Comparison of ENCODE assay signal across 22 cellular contexts in the genomic region with DNA sequence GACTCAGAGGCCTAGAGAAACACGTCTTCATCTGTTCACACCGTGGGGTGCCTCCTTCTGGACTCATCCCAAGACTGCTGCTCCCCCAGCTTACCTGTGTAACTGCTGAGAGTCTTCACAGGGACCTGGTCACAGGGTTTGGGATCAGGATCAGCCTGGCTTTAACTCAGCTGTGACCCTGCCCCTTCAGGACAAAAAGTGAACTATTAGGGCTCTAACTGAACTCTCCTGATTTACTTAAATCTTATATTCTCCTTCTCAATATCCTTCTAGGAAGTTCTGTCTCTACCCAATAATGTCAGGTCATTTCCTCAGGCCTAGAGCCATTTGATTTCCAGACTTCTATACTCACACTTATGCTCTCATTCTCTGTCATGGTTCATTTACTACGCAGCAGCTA.
DNase-seq lines count a peak whose midpoint lies in the region; FAIRE-seq and TF ChIP-seq lines count a peak whose summit lies in the region.
"Had no signal": no experiment of that assay in that cellular context is flagged by ENCODE, and none has a peak within 500 bp of the region (broad histone marks: within the 10 kb centered on the region; RNA-seq: fewer than 3 reads in every experiment).

No MANE protein-coding gene starts in this region.

- H3K27me3 Mint-ChIP-seq in H9 (ENCODE audit: low read depth) = peaks cover 100% of the 10 kb centered on the region
- H3K27me3 Mint-ChIP-seq in mesothelial cell of epicardium (ENCODE audit: low read depth) = peaks cover 73% of the 10 kb centered on the region

- DNase-seq in GM12864 (ENCODE audit: low read depth) = no peak
- DNase-seq in H9 = no peak
- DNase-seq in WERI-Rb-1 = no peak
- no peak for DNase-seq in mesothelial cell of epicardium (ENCODE audit: low spot score in 2 of 2, unreplicated experiment in 2 of 2)
- DNase-seq in HTR-8/SVneo (ENCODE audit: insufficient read length, low spot score) = no peak
- no peak for DNase-seq in COR-L47 (lab: John Stamatoyannopoulos, UW)
- DNase-seq in OCI-M2 (lab: John Stamatoyannopoulos, UW; ENCODE audit: unreplicated experiment) = no peak
- DNase-seq: DMS79 treated with DMSO at 0.1 percent for 48 hours; GOT3; KG1; NCI-H187 treated with DMSO at 0.1 percent for 48 hours; NCI-H2171; NCI-H526; NK-92 treated with Interleukin-12 subunit alpha and Interleukin-12 subunit beta, amount 100 ng/mL, for 24 hours; PC-9; SIG-M5; T-helper 1 cell had no signal

- H3K9me3 ChIP-seq in H9 (ENCODE audit: control insufficient read depth, low read depth, low read length) = no peaks in the 10 kb centered on the region
- H3K9me3 ChIP-seq in WERI-Rb-1 (ENCODE audit: severe bottlenecking) = no peaks in the 10 kb centered on the region

- no peaks in the 10 kb centered on the region for H4K20me1 ChIP-seq in H9 (ENCODE audit: control insufficient read depth, insufficient read depth, insufficient read length)

- H2BK20ac ChIP-seq in H9 (ENCODE audit: low read depth, low read length, poor library complexity, severe bottlenecking) = no peak overlapping the region

- H2AK5ac ChIP-seq in H9 (ENCODE audit: insufficient read length, low read length) = no peak overlapping the region

- H3K4ac ChIP-seq in H9 (ENCODE audit: low read depth, low read length) = no peak overlapping the region

- H3K27me3 ChIP-seq in H9 (ENCODE audit: insufficient read depth, low read length) (peaks cover 81% of the 10 kb centered on the region), WERI-Rb-1 (ENCODE audit: insufficient read depth, low read depth, severe bottlenecking) (no peaks in the 10 kb centered on the region)

- no peak overlapping the region for H2BK15ac ChIP-seq in H9 (ENCODE audit: low read depth, low read length)

- H3K4me1 Mint-ChIP-seq in H9 = no peaks in the 10 kb centered on the region
- H3K4me1 Mint-ChIP-seq in mesothelial cell of epicardium = no peaks in the 10 kb centered on the region

- H3K27ac ChIP-seq in H9 (ENCODE audit: insufficient read length, low read depth, low read length) (no peak overlapping the region), WERI-Rb-1 (no peak overlapping the region)
- H3K27ac ChIP-seq: C4-2B, PC-9, RWPE1 had no signal

- H3K27ac Mint-ChIP-seq in H9 = no peak overlapping the region
- no peak overlapping the region for H3K27ac Mint-ChIP-seq in mesothelial cell of epicardium

- H3K18ac ChIP-seq in H9 (ENCODE audit: insufficient read length, low read depth, low read length) = no peak overlapping the region

- H3K9me3 Mint-ChIP-seq in H9 (no peaks in the 10 kb centered on the region), mesothelial cell of epicardium (no peaks in the 10 kb centered on the region)

- no peaks in the 10 kb centered on the region for H3K4me1 ChIP-seq in H9 (ENCODE audit: insufficient read depth, low read length)

- no peak overlapping the region for H3K4me3 ChIP-seq in GM12864 (ENCODE audit: low read depth, low read length)
- no peak overlapping the region for H3K4me3 ChIP-seq in WERI-Rb-1 (ENCODE audit: low read depth, low read length)
- H3K4me3 ChIP-seq: GM12878, PC-9 had no signal

- no peak overlapping the region for H2BK120ac ChIP-seq in H9 (ENCODE audit: low read depth, low read length, poor library complexity, severe bottlenecking)

- no peaks in the 10 kb centered on the region for H3K36me3 ChIP-seq in WERI-Rb-1

- WGBS in H9 (ENCODE audit: extremely low coverage, insufficient read length, low lambda C conversion rate) = no CpG with 5 or more reads among the region's 3 CpGs

- H3K23me2 ChIP-seq in H9 (ENCODE audit: insufficient read length, low read depth, low read length, poor library complexity, severe bottlenecking) = no peaks in the 10 kb centered on the region

- no peak overlapping the region for H3K14ac ChIP-seq in H9 (ENCODE audit: insufficient read depth, low read length)

- H3T11ph ChIP-seq in H9 (ENCODE audit: low read length) = no peak overlapping the region

- no peak overlapping the region for H2AFZ ChIP-seq in H9 (ENCODE audit: low read length)
- H2AFZ ChIP-seq: PC-9 had no signal

- no peak for FAIRE-seq in HTR-8/SVneo (lab: Jason Lieb, UNC)
- FAIRE-seq: GM12878, GM19239, HepG2 had no signal

- H3K23ac ChIP-seq in H9 (ENCODE audit: insufficient read length, low read depth, low read length) = no peak overlapping the region

- H3K4me2 ChIP-seq in H9 (ENCODE audit: insufficient read depth, insufficient read length, low read length) = no peak overlapping the region
- H3K4me2 ChIP-seq: PC-9 had no signal

- no peaks in the 10 kb centered on the region for H3K79me1 ChIP-seq in H9 (ENCODE audit: insufficient read depth, low read depth, low read length, poor library complexity, severe bottlenecking)

- H3K36me3 Mint-ChIP-seq in H9 (ENCODE audit: insufficient read depth in 1 of 3, low read depth in 3 of 3) (no peaks in the 10 kb centered on the region; a peak in 1 of 7 replicates), mesothelial cell of epicardium (no peaks in the 10 kb centered on the region)

- no peak overlapping the region for H4K5ac ChIP-seq in H9 (ENCODE audit: insufficient read length, low read depth, low read length)

- no peak overlapping the region for H3K9ac ChIP-seq in H9 (ENCODE audit: extremely low read depth, insufficient read length, low read length)

- peak; percentile 8 for TF ChIP-seq CTCF in GM12864 (IDR thresholded peaks at IDR 0.05; ENCODE audit: low read depth, low read length, missing control alignments)
- TF ChIP-seq CTCF in H9 (conservative IDR thresholded peaks at IDR 0.05) = peak; percentile 29; the same call in 1 of the 3 replicates
- peak; percentile 33; the same call in 1 of the 2 replicates for TF ChIP-seq CTCF in WERI-Rb-1 (IDR thresholded peaks at IDR 0.05; ENCODE audit: low read depth, low read length)
- peak; percentile 16 for TF ChIP-seq CTCF in mesothelial cell of epicardium (IDR thresholded peaks at IDR 0.05; ENCODE audit: unreplicated experiment)

- H2BK5ac ChIP-seq in H9 (ENCODE audit: insufficient read length, low read length) = no peak overlapping the region

- H2BK12ac ChIP-seq in H9 (ENCODE audit: insufficient read length, low read depth, low read length) = no peak overlapping the region

- no peaks in the 10 kb centered on the region for H3K79me2 ChIP-seq in H9 (ENCODE audit: insufficient read depth, low read length)

- H3K4me3 Mint-ChIP-seq in H9 (no peak overlapping the region), mesothelial cell of epicardium (no peak overlapping the region)

- no peak overlapping the region for H4K91ac ChIP-seq in H9 (ENCODE audit: insufficient read length, low read depth, low read length)

- H3K56ac ChIP-seq in H9 (ENCODE audit: insufficient read length, low read depth, low read length) = no peak overlapping the region

- no peak overlapping the region for H4K8ac ChIP-seq in H9 (replicated peaks; ENCODE audit: insufficient read length, low read depth, low read length)
